17 cellular contexts compared by ENCODE assay signal in the genomic region with DNA sequence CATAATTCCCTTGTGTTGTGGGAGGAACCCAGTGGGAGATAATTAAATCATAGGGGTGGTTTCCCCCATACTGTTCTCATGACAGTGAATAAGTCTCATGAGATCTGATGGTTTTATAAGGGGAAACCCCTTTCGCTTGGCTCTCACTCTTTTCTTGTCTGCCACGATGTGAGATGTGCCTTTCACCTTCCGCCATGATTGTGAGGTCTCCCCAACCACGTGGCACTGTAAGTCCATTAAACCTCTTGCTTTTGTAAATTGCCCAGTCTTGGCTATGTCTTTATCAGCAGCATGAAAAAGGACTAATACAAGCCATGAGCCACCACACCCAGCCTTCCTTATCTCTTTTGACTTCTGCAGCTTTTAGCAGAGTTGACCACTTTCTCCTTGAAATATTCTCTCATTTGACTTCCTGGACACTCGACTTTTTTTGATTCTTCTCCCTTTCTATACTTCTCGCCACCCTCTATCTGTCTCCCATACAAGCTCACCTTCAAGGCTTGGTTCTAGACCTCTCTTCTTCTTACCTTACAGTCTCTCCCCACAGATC. TPM values are rescaled to one million over a fixed set of nuclear protein-coding genes. Genes with fewer than 3 reads are reported as not detected.
DNase-seq lines count a peak whose midpoint lies in the region; ATAC-seq and TF ChIP-seq lines count a peak whose summit lies in the region.
"Had no signal": no experiment of that assay in that cellular context is flagged by ENCODE, and none has a peak within 500 bp of the region (broad histone marks: within the 10 kb centered on the region; RNA-seq: fewer than 3 reads in every experiment).

No MANE protein-coding gene starts in this region.

- H3K27ac Mint-ChIP-seq in T-helper 17 cell (peak overlapping the region; percentile 96), chondrocyte (ENCODE audit: unreplicated experiment) (peak overlapping the region; percentile 32)
- H3K27ac Mint-ChIP-seq in stimulated activated naive B cell treated with anti-CD40 and anti-IgM and Interleukin-4, amounts not matched to agents 10 μg/mL and 1 μg/mL and 100 μg/mL, for 72 hours, result peak overlapping the region; percentile 78

- H3K27me3 Mint-ChIP-seq in T-helper 17 cell (no peaks in the 10 kb centered on the region), chondrocyte (ENCODE audit: low read depth) (no peaks in the 10 kb centered on the region)
- H3K27me3 Mint-ChIP-seq in stimulated activated naive B cell treated with anti-CD40 and anti-IgM and Interleukin-4, amounts not matched to agents 10 μg/mL and 1 μg/mL and 100 μg/mL, for 72 hours, result no peaks in the 10 kb centered on the region

- peaks cover 34% of the 10 kb centered on the region for H3K4me1 Mint-ChIP-seq in T-helper 17 cell
- H3K4me1 Mint-ChIP-seq in chondrocyte (ENCODE audit: low read depth), result peaks cover 64% of the 10 kb centered on the region
- peaks cover 31 to 40% of the 10 kb centered on the region in 2 donors for H3K4me1 Mint-ChIP-seq in stimulated activated naive B cell treated with anti-CD40 and anti-IgM and Interleukin-4, amounts not matched to agents 10 μg/mL and 1 μg/mL and 100 μg/mL, for 72 hours

- no peaks in the 10 kb centered on the region for H3K9me3 Mint-ChIP-seq in chondrocyte (ENCODE audit: low read depth)
- peaks cover 17 to 20% of the 10 kb centered on the region in 2 donors for H3K9me3 Mint-ChIP-seq in stimulated activated naive B cell treated with anti-CD40 and anti-IgM and Interleukin-4, amounts not matched to agents 10 μg/mL and 1 μg/mL and 100 μg/mL, for 72 hours

- H3K9me3 ChIP-seq in T-helper 17 cell (ENCODE audit: control insufficient read depth, low read length, poor library complexity, severe bottlenecking), result no peaks in the 10 kb centered on the region
- H3K9me3 ChIP-seq: Peyer's patch, prostate gland had no signal

- ATAC-seq in T-helper 17 cell, result no peak
- no peak for ATAC-seq in stimulated activated naive B cell treated with anti-CD40 and anti-IgM and Interleukin-4, amounts not matched to agents 10 μg/mL and 1 μg/mL and 100 μg/mL, for 72 hours (replicated peaks)
- ATAC-seq: activated CD4-positive, CD25-positive, alpha-beta regulatory T cell treated with anti-CD3 and anti-CD28 coated beads, Interleukin-2, amount 50 U/mL, for 24 hours had no signal

- DNase-seq in stimulated activated CD4-positive, alpha-beta T cell treated with anti-CD3 and anti-CD28 coated beads, Interleukin-15, amount 100 ng/mL, for 24 hours, result peak; percentile 16
- DNase-seq in stimulated activated CD4-positive, alpha-beta T cell treated with anti-CD3 and anti-CD28 coated beads, Interleukin-2, amount 100 ng/mL, for 48 hours, result no peak
- DNase-seq in T-helper 17 cell (no peak), chondrocyte (ENCODE audit: low spot score) (no peak), GM20000 (ENCODE audit: low spot score) (no peak), NCI-H1105 treated with DMSO at 0.1 percent for 48 hours (lab: John Stamatoyannopoulos, UW) (no peak)
- no peak for DNase-seq in stimulated activated naive B cell treated with anti-CD40 and anti-IgM and Interleukin-4, amounts not matched to agents 10 μg/mL and 1 μg/mL and 100 μg/mL, for 72 hours
- DNase-seq: activated CD8-positive, alpha-beta memory T cell treated with anti-CD3 and anti-CD28 coated beads, Interleukin-2, amount 50 U/mL, for 48 hours; Calu3; dermis blood vessel endothelial cell; foreskin melanocyte; GM23248; hypothalamus; NCI-H187; Peyer's patch had no signal

- H3K36me3 Mint-ChIP-seq in T-helper 17 cell (ENCODE audit: low read depth), result peaks cover 13% of the 10 kb centered on the region
- peaks cover 14% of the 10 kb centered on the region for H3K36me3 Mint-ChIP-seq in chondrocyte (ENCODE audit: low read depth)
- H3K36me3 Mint-ChIP-seq in stimulated activated naive B cell treated with anti-CD40 and anti-IgM and Interleukin-4, amounts not matched to agents 10 μg/mL and 1 μg/mL and 100 μg/mL, for 72 hours, result peaks cover 28 to 34% of the 10 kb centered on the region in 2 donors

- TF ChIP-seq CTCF in chondrocyte (IDR thresholded peaks at IDR 0.05), result no peak
- no peak for TF ChIP-seq CTCF in GM20000 (IDR thresholded peaks at IDR 0.05; ENCODE audit: extremely low read depth, missing control alignments)

- H3K4me3 Mint-ChIP-seq in T-helper 17 cell (no peak overlapping the region), chondrocyte (ENCODE audit: unreplicated experiment) (no peak overlapping the region)
- H3K4me3 Mint-ChIP-seq in stimulated activated naive B cell treated with anti-CD40 and anti-IgM and Interleukin-4, amounts not matched to agents 10 μg/mL and 1 μg/mL and 100 μg/mL, for 72 hours, result no peak overlapping the region

RNA-seq across cellular contexts. Expression of a gene that starts 2.3 kb away (rescaled TPM):
- 10 to 100 TPM; 12.7 to 13.8 TPM for total RNA-seq in T-helper 17 cell
- total RNA-seq in chondrocyte, result 7.0 to 12.3 TPM (median 7.5 TPM) in 3 replicates

RNA-seq across cellular contexts. Expression of a gene that starts 29.0 kb away (rescaled TPM):
- total RNA-seq in T-helper 17 cell (10 to 100 TPM; 34.4 to 35.1 TPM), chondrocyte (135 to 172 TPM (median 139 TPM) in 3 replicates)

Comparison
In these comparisons a context has a peak if more than half of its experiments do, and no peak if none do; other contexts are left out.
1. H3K27ac Mint-ChIP-seq: peak in every context shown above with its lines; median percentile 96 in T-helper 17 cell; 78 in stimulated activated naive B cell treated with anti-CD40 and anti-IgM and Interleukin-4, amounts not matched to agents 10 μg/mL and 1 μg/mL and 100 μg/mL, for 72 hours; 32 in chondrocyte.